8 cellular contexts compared by ENCODE assay signal in the genomic region with DNA sequence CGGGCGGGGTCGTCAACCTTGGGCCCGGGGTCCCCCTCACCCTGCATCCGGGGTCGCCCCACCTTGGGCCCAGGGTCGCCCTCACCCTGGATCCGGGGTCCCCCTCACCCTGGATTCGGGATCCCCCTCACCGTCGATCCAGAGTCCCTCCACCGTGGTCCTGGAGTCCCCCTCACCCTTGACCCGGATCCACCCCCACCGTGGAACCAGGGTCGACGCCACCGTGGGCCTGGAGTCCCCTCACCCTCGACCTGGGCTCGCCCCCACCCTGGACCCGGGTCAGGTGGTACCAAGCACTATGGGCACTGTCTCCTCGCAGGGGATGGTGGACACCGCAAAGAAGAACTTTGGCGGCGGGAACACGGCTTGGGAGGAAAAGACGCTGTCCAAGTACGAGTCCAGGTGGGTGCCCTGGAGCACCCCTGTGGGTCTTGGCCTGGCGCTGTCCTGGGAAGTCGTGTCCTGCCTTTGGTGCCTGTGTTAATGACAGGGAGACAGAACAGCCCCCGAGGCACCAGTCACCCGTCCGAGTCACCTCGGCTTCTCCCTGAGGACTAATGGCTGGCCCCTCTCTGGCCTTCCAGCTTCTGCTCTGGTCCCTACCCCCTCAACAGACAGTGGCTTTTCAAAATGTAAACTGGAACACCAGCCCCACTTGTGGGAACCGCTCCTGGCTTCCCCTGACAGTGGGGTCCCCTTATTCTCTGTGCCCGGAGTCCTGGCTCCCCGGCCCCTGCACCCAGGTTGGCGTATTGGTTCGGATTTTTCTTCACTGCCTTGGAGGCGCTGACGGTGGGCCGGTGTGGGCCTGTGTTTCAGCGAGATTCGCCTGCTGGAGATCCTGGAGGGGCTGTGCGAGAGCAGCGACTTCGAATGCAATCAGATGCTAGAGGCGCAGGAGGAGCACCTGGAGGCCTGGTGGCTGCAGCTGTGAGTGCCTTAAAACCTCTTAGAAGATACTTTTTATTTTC. TPM values are rescaled to one million over a fixed set of nuclear protein-coding genes. Genes with fewer than 3 reads are reported as not detected.
DNase-seq lines count a peak whose midpoint lies in the region; ATAC-seq and TF ChIP-seq lines count a peak whose summit lies in the region.

No MANE protein-coding gene starts in this region.

- TF ChIP-seq POLR2A in GM18505 (IDR thresholded peaks at IDR 0.05; ENCODE audit: borderline replicate concordance, extremely low read depth, insufficient read depth, insufficient read length), result no peak

- no peak for TF ChIP-seq CTCF in foreskin fibroblast (IDR thresholded peaks at IDR 0.05; ENCODE audit: low read depth, low read length)
- no peak for TF ChIP-seq CTCF in GM13977 (IDR thresholded peaks at IDR 0.05; ENCODE audit: extremely low read depth, insufficient read depth, missing control alignments)

- no peaks in the 10 kb centered on the region for H3K27me3 ChIP-seq in SJCRH30

- peaks cover 4% of the 10 kb centered on the region; the same call in 1 of the 2 replicates for H3K4me1 ChIP-seq in SJCRH30

- no peak overlapping the region for H3K27ac ChIP-seq in SJCRH30

- DNase-seq in SJCRH30, result no peak
- no peak for DNase-seq in foreskin fibroblast
- no peak for DNase-seq in skeletal muscle cell (ENCODE audit: low read depth)
- DNase-seq in GM13977 (ENCODE audit: low spot score), result no peak
- no peak for DNase-seq in NCI-H1092 treated with DMSO at 0.1 percent for 48 hours (lab: John Stamatoyannopoulos, UW)
- no peak for DNase-seq in NCI-H1048 (lab: John Stamatoyannopoulos, UW)

- peak overlapping the region; percentile 73 for H3K4me3 ChIP-seq in SJCRH30
- H3K4me3 ChIP-seq in foreskin fibroblast (ENCODE audit: low read depth in 1 of 2, low read length in 2 of 2), result peak overlapping the region; percentile 71 to 95
- peak overlapping the region; percentile 72 for H3K4me3 ChIP-seq in skeletal muscle cell (ENCODE audit: low read depth, low read length)

- ATAC-seq in GM21528 (IDR thresholded peaks at IDR 0.05; ENCODE audit: low FRiP score, unreplicated experiment) (peak; percentile 2), GM18505 (IDR thresholded peaks at IDR 0.05; ENCODE audit: unreplicated experiment) (no peak)

- in situ Hi-C loops in GM13977 (cut with MboI; ENCODE audit: low pct_unique_long_range_greater_than_20kb, low sequenced_read_pairs, unreplicated experiment), result no loop called here

- no peaks in the 10 kb centered on the region for H3K9me3 ChIP-seq in SJCRH30 (replicated peaks)

- H3K36me3 ChIP-seq in SJCRH30, result no peaks in the 10 kb centered on the region

RNA-seq across cellular contexts. Expression of gene CRELD2, which starts 0.8 kb away (rescaled TPM):
- 37.6 and 39.7 TPM in 2 replicates for total RNA-seq in SJCRH30 (2014; rRNA removed; shearing (Covaris generic))

RNA-seq across cellular contexts. Expression of gene ALG12, which starts 1.0 kb away (rescaled TPM):
- total RNA-seq in SJCRH30 (2014; rRNA removed; shearing (Covaris generic)), result 24.2 and 24.3 TPM in 2 replicates

RNA-seq across cellular contexts. Expression of gene PIM3, which starts 41.4 kb away (rescaled TPM):
- total RNA-seq in SJCRH30 (2014; rRNA removed; shearing (Covaris generic)), result 51.2 and 53.6 TPM in 2 replicates
